In genomic region chr12:31849090-31849687, GRCh38 we compare ENCODE assay signal across 1 cellular context.
TF ChIP-seq lines count a peak whose summit lies in the region.

No MANE protein-coding gene starts in this region.

TF ChIP-seq in HEK293, 187 proteins besides CTCF, POLR2A, EP300 and RAD21 (continued from another document):
- TF ChIP-seq, protein P1, sequence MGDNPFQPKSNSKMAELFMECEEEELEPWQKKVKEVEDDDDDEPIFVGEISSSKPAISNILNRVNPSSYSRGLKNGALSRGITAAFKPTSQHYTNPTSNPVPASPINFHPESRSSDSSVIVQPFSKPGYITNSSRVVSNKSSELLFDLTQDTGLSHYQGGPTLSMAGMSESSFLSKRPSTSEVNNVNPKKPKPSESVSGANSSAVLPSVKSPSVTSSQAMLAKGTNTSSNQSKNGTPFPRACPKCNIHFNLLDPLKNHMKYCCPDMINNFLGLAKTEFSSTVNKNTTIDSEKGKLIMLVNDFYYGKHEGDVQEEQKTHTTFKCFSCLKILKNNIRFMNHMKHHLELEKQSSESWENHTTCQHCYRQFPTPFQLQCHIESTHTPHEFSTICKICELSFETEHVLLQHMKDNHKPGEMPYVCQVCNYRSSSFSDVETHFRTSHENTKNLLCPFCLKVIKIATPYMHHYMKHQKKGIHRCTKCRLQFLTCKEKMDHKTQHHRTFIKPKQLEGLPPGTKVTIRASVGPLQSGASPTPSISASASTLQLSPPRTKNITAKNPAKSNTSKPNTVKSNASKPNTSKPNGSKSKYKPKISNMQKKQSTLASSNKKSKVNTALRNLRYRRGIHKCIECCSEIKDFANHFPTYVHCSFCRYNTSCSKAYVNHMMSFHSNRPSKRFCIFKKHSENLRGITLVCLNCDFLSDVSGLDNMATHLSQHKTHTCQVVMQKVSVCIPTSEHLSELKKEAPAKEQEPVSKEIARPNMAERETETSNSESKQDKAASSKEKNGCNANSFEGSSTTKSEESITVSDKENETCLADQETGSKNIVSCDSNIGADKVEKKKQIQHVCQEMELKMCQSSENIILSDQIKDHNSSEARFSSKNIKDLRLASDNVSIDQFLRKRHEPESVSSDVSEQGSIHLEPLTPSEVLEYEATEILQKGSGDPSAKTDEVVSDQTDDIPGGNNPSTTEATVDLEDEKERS (tag by site-specific recombination; IDR thresholded peaks at IDR 0.05), result peak; percentile 73
TF ChIP-seq in HEK293: peak in this region for 15.
